Comparison of ENCODE assay signal across 1 cellular context in genomic region chr1:2583871-2584341, GRCh38.
A peak's percentile ranks its signal among the peaks of the same experiment; 100 is the strongest.
TF ChIP-seq lines count a peak whose summit lies in the region.

No MANE protein-coding gene starts in this region.

TF ChIP-seq in GM12878, 131 proteins besides CTCF, POLR2A, EP300 and RAD21:
- TF ChIP-seq BCL11A (IDR thresholded peaks at IDR 0.05; ENCODE audit: low read depth, low read length) (no peak), DPF2 (IDR thresholded peaks at IDR 0.05) (no peak), IRF5 (IDR thresholded peaks at IDR 0.05; ENCODE audit: borderline replicate concordance) (no peak), CHD1 (IDR thresholded peaks at IDR 0.05; ENCODE audit: low read depth, low read length) (no peak), PAX8 (IDR thresholded peaks at IDR 0.05) (no peak), MLLT1 (IDR thresholded peaks at IDR 0.05) (peak; percentile 91), SMAD1 (IDR thresholded peaks at IDR 0.05; ENCODE audit: low read depth, partially characterized antibody) (no peak), NFIC (IDR thresholded peaks at IDR 0.05; ENCODE audit: low read depth, low read length) (no peak), ATF2 (IDR thresholded peaks at IDR 0.05; ENCODE audit: low read length) (no peak), NBN (IDR thresholded peaks at IDR 0.05) (no peak), MTA3 (IDR thresholded peaks at IDR 0.05; ENCODE audit: borderline replicate concordance, low read length) (no peak), MAX (IDR thresholded peaks at IDR 0.05; ENCODE audit: low read depth, low read length) (0 out of 2 replicates have a peak, but pooled peaks have one; percentile 23), E2F8 (IDR thresholded peaks at IDR 0.05; ENCODE audit: low read depth, partially characterized antibody) (no peak), MYB (IDR thresholded peaks at IDR 0.05; ENCODE audit: borderline replicate concordance, low read depth, low read length) (no peak), POLR2AphosphoS2 (IDR thresholded peaks at IDR 0.05; ENCODE audit: low read depth, low read length) (no peak), ZBTB40 (IDR thresholded peaks at IDR 0.05; ENCODE audit: borderline replicate concordance) (0 out of 2 replicates have a peak, but pooled peaks have one; percentile 6), USF1 (IDR thresholded peaks at IDR 0.05; ENCODE audit: borderline replicate concordance, extremely low read length, insufficient read depth, low read depth, low read length) (peak; percentile 62), SPI1 (IDR thresholded peaks at IDR 0.05; ENCODE audit: borderline replicate concordance, insufficient read depth, low read depth, low read length) (peak; percentile 22; the same call in 1 of the 2 replicates), IKZF1 (conservative IDR thresholded peaks at IDR 0.05) (0 out of 2 replicates have a peak, but pooled peaks have one; percentile 14)
